1 cellular context compared by ENCODE assay signal in genomic region chr15:101724675-101725005, GRCh38.
TF ChIP-seq lines count a peak whose summit lies in the region.

No MANE protein-coding gene starts in this region.

TF ChIP-seq in H1, 55 proteins besides CTCF, POLR2A, EP300 and RAD21:
- TF ChIP-seq KDM5A (IDR thresholded peaks at IDR 0.05; ENCODE audit: low read length): no peak
- no peak for TF ChIP-seq SIRT6 (IDR thresholded peaks at IDR 0.05; ENCODE audit: low read length)
- TF ChIP-seq SIN3A (conservative IDR thresholded peaks at IDR 0.05 in 1 of 2, IDR thresholded peaks at IDR 0.05 in 1 of 2; ENCODE audit: low read depth in 1 of 2, low read length in 2 of 2): no peak
- no peak for TF ChIP-seq CBX8 (IDR thresholded peaks at IDR 0.05; ENCODE audit: borderline replicate concordance, low read depth, low read length)
- TF ChIP-seq E2F6 (IDR thresholded peaks at IDR 0.05): no peak
- no peak for TF ChIP-seq CHD2 (IDR thresholded peaks at IDR 0.05; ENCODE audit: low read length)
- TF ChIP-seq JUN (IDR thresholded peaks at IDR 0.05; ENCODE audit: low read depth, low read length): no peak
- no peak for TF ChIP-seq KDM4A (IDR thresholded peaks at IDR 0.05; ENCODE audit: low read depth, low read length, severe bottlenecking)
- no peak for TF ChIP-seq RBBP5 (IDR thresholded peaks at IDR 0.05; ENCODE audit: borderline replicate concordance, low read depth, low read length)
- TF ChIP-seq NRF1 (IDR thresholded peaks at IDR 0.05; ENCODE audit: low read depth, low read length): no peak
- TF ChIP-seq BACH1 (IDR thresholded peaks at IDR 0.05; ENCODE audit: low read length): no peak
- no peak for TF ChIP-seq CREB1 (IDR thresholded peaks at IDR 0.05)
- TF ChIP-seq CEBPB (IDR thresholded peaks at IDR 0.05; ENCODE audit: low read depth, low read length): no peak
- TF ChIP-seq TBP (IDR thresholded peaks at IDR 0.05; ENCODE audit: low read depth, low read length): no peak
- TF ChIP-seq SUZ12 (IDR thresholded peaks at IDR 0.05; ENCODE audit: low read length): no peak
